ENCODE assay signal across 1 cellular context in the genomic region with DNA sequence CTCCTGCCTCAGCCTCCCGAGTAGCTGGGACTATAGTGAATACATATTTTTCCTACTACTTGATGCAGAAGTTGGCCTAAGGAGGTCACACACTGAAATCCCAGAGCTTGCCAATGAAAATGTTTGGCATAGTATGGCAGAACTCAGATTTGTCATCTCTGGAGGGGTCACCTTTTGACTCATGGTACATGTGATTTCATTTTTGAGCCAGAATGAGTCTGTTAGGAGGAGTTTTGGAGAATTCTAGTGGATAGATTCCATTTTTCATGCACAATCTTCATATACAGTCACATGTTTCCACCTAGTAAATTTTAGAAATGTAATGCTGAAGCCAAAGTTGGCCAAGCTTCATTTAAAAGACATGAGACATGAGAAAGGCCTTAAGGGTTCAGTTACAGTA.
TF ChIP-seq lines count a peak whose summit lies in the region.

No MANE protein-coding gene starts in this region.

TF ChIP-seq in IMR-90, 13 proteins besides CTCF, POLR2A, EP300 and RAD21:
- TF ChIP-seq NFE2L2 (IDR thresholded peaks at IDR 0.05; ENCODE audit: low read depth, low read length) (no peak), SMC3 (IDR thresholded peaks at IDR 0.05; ENCODE audit: low read depth, low read length) (no peak), RFX5 (IDR thresholded peaks at IDR 0.05; ENCODE audit: low read depth, low read length) (no peak), BHLHE40 (IDR thresholded peaks at IDR 0.05; ENCODE audit: low read depth, low read length) (no peak), MAZ (IDR thresholded peaks at IDR 0.05; ENCODE audit: borderline replicate concordance, low read depth, low read length) (no peak), MAFK (IDR thresholded peaks at IDR 0.05; ENCODE audit: low read depth, low read length) (no peak), FOS (IDR thresholded peaks at IDR 0.05; ENCODE audit: low read depth, low read length) (no peak), CEBPB (IDR thresholded peaks at IDR 0.05; ENCODE audit: low read depth, low read length) (no peak), RCOR1 (IDR thresholded peaks at IDR 0.05; ENCODE audit: insufficient replicate concordance, low read length) (no peak), CHD1 (IDR thresholded peaks at IDR 0.05; ENCODE audit: low read depth, low read length) (no peak), MXI1 (IDR thresholded peaks at IDR 0.05; ENCODE audit: borderline replicate concordance, low read depth, low read length) (no peak)
- TF ChIP-seq, protein P1, sequence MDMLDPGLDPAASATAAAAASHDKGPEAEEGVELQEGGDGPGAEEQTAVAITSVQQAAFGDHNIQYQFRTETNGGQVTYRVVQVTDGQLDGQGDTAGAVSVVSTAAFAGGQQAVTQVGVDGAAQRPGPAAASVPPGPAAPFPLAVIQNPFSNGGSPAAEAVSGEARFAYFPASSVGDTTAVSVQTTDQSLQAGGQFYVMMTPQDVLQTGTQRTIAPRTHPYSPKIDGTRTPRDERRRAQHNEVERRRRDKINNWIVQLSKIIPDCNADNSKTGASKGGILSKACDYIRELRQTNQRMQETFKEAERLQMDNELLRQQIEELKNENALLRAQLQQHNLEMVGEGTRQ (IDR thresholded peaks at IDR 0.05; ENCODE audit: low read depth, low read length) = no peak
- TF ChIP-seq, protein P2, sequence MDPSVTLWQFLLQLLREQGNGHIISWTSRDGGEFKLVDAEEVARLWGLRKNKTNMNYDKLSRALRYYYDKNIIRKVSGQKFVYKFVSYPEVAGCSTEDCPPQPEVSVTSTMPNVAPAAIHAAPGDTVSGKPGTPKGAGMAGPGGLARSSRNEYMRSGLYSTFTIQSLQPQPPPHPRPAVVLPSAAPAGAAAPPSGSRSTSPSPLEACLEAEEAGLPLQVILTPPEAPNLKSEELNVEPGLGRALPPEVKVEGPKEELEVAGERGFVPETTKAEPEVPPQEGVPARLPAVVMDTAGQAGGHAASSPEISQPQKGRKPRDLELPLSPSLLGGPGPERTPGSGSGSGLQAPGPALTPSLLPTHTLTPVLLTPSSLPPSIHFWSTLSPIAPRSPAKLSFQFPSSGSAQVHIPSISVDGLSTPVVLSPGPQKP (IDR thresholded peaks at IDR 0.05; ENCODE audit: borderline replicate concordance, low read depth, low read length) = no peak
